ENCODE assay signal across 15 cellular contexts in the genomic region with DNA sequence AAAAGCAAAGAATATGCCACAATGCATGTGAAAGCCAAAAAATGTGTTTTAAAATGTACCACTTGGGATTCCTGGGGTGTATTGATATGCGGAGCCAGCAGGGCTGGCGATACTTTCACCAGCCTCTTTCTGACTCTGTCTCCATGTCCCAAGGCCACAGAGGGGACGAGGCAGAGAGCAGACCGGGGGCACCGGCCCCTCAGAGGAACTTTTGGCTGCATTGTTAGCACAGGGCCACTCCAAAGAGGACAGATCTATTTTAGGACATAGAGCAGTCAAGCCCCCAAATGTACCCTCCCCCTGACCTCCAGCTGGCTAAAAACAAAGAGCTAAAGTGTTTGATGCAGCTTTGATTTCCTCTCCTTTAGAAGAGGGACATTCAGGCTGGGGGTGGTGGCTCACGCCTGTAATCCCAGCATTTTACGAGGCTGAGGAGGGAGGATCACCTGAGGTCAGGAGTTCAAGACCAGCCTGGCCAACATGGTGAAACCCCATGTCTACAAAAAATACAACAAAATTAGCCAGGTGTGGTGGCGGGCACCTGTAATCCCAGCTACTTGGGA. TPM values are rescaled to one million over a fixed set of nuclear protein-coding genes. Genes with fewer than 3 reads are reported as not detected.
A peak's percentile ranks its signal among the peaks of the same experiment; 100 is the strongest.
DNase-seq lines count a peak whose midpoint lies in the region; ATAC-seq, FAIRE-seq and TF ChIP-seq lines count a peak whose summit lies in the region.
"Had no signal": no experiment of that assay in that cellular context is flagged by ENCODE, and none has a peak within 500 bp of the region (broad histone marks: within the 10 kb centered on the region; RNA-seq: fewer than 3 reads in every experiment).

No MANE protein-coding gene starts in this region.

- H3K36me3 Mint-ChIP-seq in astrocyte (ENCODE audit: low read depth, unreplicated experiment) = peaks cover 7% of the 10 kb centered on the region

- peak overlapping the region; percentile 68 for H3K4me2 ChIP-seq in astrocyte (ENCODE audit: low read length)

- no peak for TF ChIP-seq CTCF in astrocyte (IDR thresholded peaks at IDR 0.05; ENCODE audit: insufficient read depth, low read depth, low read length)
- no peak for TF ChIP-seq CTCF in psoas muscle (IDR thresholded peaks at IDR 0.05)

- no peak overlapping the region for H3K27ac Mint-ChIP-seq in astrocyte (ENCODE audit: unreplicated experiment)
- H3K27ac Mint-ChIP-seq: activated B cell treated with CpG ODN at 0.5 μM for 24 hours had no signal

- no peaks in the 10 kb centered on the region for H3K36me3 ChIP-seq in ACC112 (ENCODE audit: insufficient read depth, low read length)
- H3K36me3 ChIP-seq in astrocyte (ENCODE audit: insufficient read depth, low read length) = no peaks in the 10 kb centered on the region
- H3K36me3 ChIP-seq in psoas muscle (ENCODE audit: insufficient read depth in 1 of 2, low read depth in 1 of 2) = peaks cover 0 to 44% of the 10 kb centered on the region in 2 donors
- H3K36me3 ChIP-seq: brain microvascular endothelial cell had no signal

- H2AFZ ChIP-seq in ACC112 (ENCODE audit: low read length, unreplicated experiment) (peak overlapping the region; percentile 57), astrocyte (ENCODE audit: low read depth, low read length) (no peak overlapping the region)

- H3K4me3 Mint-ChIP-seq in astrocyte (ENCODE audit: unreplicated experiment) = no peak overlapping the region
- H3K4me3 Mint-ChIP-seq: activated B cell treated with CpG ODN at 0.5 μM for 24 hours; activated T-cell treated with anti-CD3 and anti-CD28 coated beads, Interleukin-2, amount 50 U/mL, for 24 hours had no signal

- intact Hi-C loops in right cardiac atrium (cut with DNase I) (no loop called here), psoas muscle (cut with DNase I) (no loop called here)

- peaks cover 2% of the 10 kb centered on the region for H3K9me3 Mint-ChIP-seq in astrocyte (ENCODE audit: unreplicated experiment)
- H3K9me3 Mint-ChIP-seq: activated T-cell treated with anti-CD3 and anti-CD28 coated beads, Interleukin-2, amount 50 U/mL, for 24 hours had no signal

- ATAC-seq in right cardiac atrium (peak; percentile 17 to 69), psoas muscle (no peak), GM18517 (IDR thresholded peaks at IDR 0.05; ENCODE audit: unreplicated experiment) (no peak)
- ATAC-seq: GM12878 had no signal

- DNase-seq in astrocyte (ENCODE audit: low read depth) = no peak
- DNase-seq in right cardiac atrium = peak; percentile 46 to 79 (median 68)
- no peak for DNase-seq in psoas muscle
- no peak for DNase-seq in DMS114 treated with DMSO at 0.1 percent for 48 hours (lab: John Stamatoyannopoulos, UW; ENCODE audit: unreplicated experiment)
- no peak for DNase-seq in NCI-H1417 (lab: John Stamatoyannopoulos, UW)
- no peak for DNase-seq in hippocampal formation (lab: John Stamatoyannopoulos, UW)
- DNase-seq: activated B cell treated with CpG ODN at 0.5 μM for 24 hours; activated T-cell treated with anti-CD3 and anti-CD28 coated beads, Interleukin-2, amount 50 U/mL, for 24 hours; erythroblast; NCI-H1694; NCI-H774 had no signal

- peak overlapping the region; percentile 24 for H3K9ac ChIP-seq in astrocyte (ENCODE audit: low read length)

- peaks cover 14% of the 10 kb centered on the region for H3K4me1 Mint-ChIP-seq in astrocyte (ENCODE audit: low read depth, unreplicated experiment)
- H3K4me1 Mint-ChIP-seq: activated B cell treated with CpG ODN at 0.5 μM for 24 hours had no signal

- H3K27me3 Mint-ChIP-seq in astrocyte (ENCODE audit: low read depth, unreplicated experiment) = peaks cover 24% of the 10 kb centered on the region
- H3K27me3 Mint-ChIP-seq: activated T-cell treated with anti-CD3 and anti-CD28 coated beads, Interleukin-2, amount 50 U/mL, for 24 hours had no signal

- H3K4me3 ChIP-seq in ACC112 (ENCODE audit: low read depth, low read length) (peak overlapping the region; percentile 44), astrocyte (ENCODE audit: insufficient read depth, low read depth, low read length) (no peak overlapping the region), right cardiac atrium (ENCODE audit: low read length) (no peak overlapping the region), psoas muscle (no peak overlapping the region)
- H3K4me3 ChIP-seq: GM12878 had no signal

- peak overlapping the region; percentile 90 for H3K27ac ChIP-seq in ACC112 (ENCODE audit: low read depth, low read length)
- peak overlapping the region; percentile 56 for H3K27ac ChIP-seq in astrocyte (ENCODE audit: low read depth, low read length)
- peak overlapping the region; percentile 83 for H3K27ac ChIP-seq in right cardiac atrium (ENCODE audit: low read length)
- H3K27ac ChIP-seq in psoas muscle = peak overlapping the region; percentile 67

- H3K27me3 ChIP-seq in ACC112 (ENCODE audit: insufficient read depth, low read length) (no peaks in the 10 kb centered on the region), astrocyte (ENCODE audit: insufficient read depth, low read length) (no peaks in the 10 kb centered on the region), right cardiac atrium (ENCODE audit: control insufficient read depth, insufficient read depth) (no peaks in the 10 kb centered on the region), psoas muscle (ENCODE audit: insufficient read depth in 3 of 3, low read length in 2 of 3) (no peaks in the 10 kb centered on the region)
- H3K27me3 ChIP-seq: brain microvascular endothelial cell had no signal

- FAIRE-seq in astrocyte (lab: Jason Lieb, UNC) = no peak
- FAIRE-seq: GM12878 had no signal

- H3K9me3 ChIP-seq in astrocyte (ENCODE audit: insufficient read depth, low read depth, low read length) (no peaks in the 10 kb centered on the region), right cardiac atrium (ENCODE audit: control insufficient read depth, low read length) (no peaks in the 10 kb centered on the region), psoas muscle (no peaks in the 10 kb centered on the region)

- H3K4me1 ChIP-seq in ACC112 (ENCODE audit: control insufficient read depth, insufficient read depth, low read length, unreplicated experiment) = peaks cover 25% of the 10 kb centered on the region
- peaks cover 24% of the 10 kb centered on the region for H3K4me1 ChIP-seq in astrocyte (ENCODE audit: insufficient read depth, low read length)
- peaks cover 3% of the 10 kb centered on the region for H3K4me1 ChIP-seq in right cardiac atrium (ENCODE audit: control insufficient read depth, insufficient read depth, low read length)
- H3K4me1 ChIP-seq in psoas muscle = peaks cover 30% of the 10 kb centered on the region

- H3K79me2 ChIP-seq in ACC112 (ENCODE audit: control insufficient read depth, insufficient read depth, low read length, unreplicated experiment) (no peaks in the 10 kb centered on the region), astrocyte (ENCODE audit: insufficient read depth, low read length) (no peaks in the 10 kb centered on the region)

- H4K20me1 ChIP-seq in astrocyte (ENCODE audit: insufficient read depth, low read length) = no peaks in the 10 kb centered on the region

- 30% methylated on average over 8 of the region's 8 CpGs for WGBS in right cardiac atrium
- 57 to 64% (median 63%) methylated on average over 8 of the region's 8 CpGs for WGBS in psoas muscle, 3 donors

RNA-seq across cellular contexts. Expression of gene ZNF436, which starts 25.6 kb away (rescaled TPM):
- total RNA-seq in astrocyte = 12.2 and 13.0 TPM in 2 replicates
- total RNA-seq in right cardiac atrium = 10 to 100 TPM; 11.3 to 13.8 (median 12.7) TPM
- 4.4 TPM for polyA plus RNA-seq in right cardiac atrium
- total RNA-seq in psoas muscle = 10 to 100 TPM in 1 of 4 donors, 1 to 10 TPM in 3; 6.8 to 11.5 (median 8.6) TPM
- polyA plus RNA-seq in psoas muscle = 1 to 10 TPM; 2.2 to 7.2 (median 3.1) TPM

RNA-seq across cellular contexts. Expression of gene TCEA3, which starts 29.3 kb away (rescaled TPM):
- total RNA-seq in astrocyte (3.3 and 3.4 TPM in 2 replicates), right cardiac atrium (10 to 100 TPM; 36.4 to 79.5 (median 49.1) TPM), psoas muscle (100 to 1,000 TPM; 140 to 200 (median 170) TPM)
- polyA plus RNA-seq in right cardiac atrium (48.7 TPM), psoas muscle (100 to 1,000 TPM in 2 of 3 donors, 10 to 100 TPM in 1; 70.2 to 301 (median 195) TPM)
- total RNA-seq: activated B cell treated with CpG ODN at 0.5 μM for 24 hours had no signal

RNA-seq across cellular contexts. Expression of gene HNRNPR, which starts 51.2 kb away (rescaled TPM):
- total RNA-seq in astrocyte = 109 and 113 TPM in 2 replicates
- 10 to 100 TPM; 59.8 to 73.7 (median 62.1) TPM for total RNA-seq in right cardiac atrium
- 50.8 TPM for polyA plus RNA-seq in right cardiac atrium
- 10 to 100 TPM; 39.8 to 81.0 (median 71.4) TPM for total RNA-seq in psoas muscle
- polyA plus RNA-seq in psoas muscle = 100 to 1,000 TPM in 1 of 3 donors, 10 to 100 TPM in 2; 46.3 to 107 (median 94.0) TPM

Comparison
In these comparisons a context has a peak if more than half of its experiments do, and no peak if none do; other contexts are left out.
1. DNase-seq: peak in right cardiac atrium (3 of 3); none in astrocyte (single experiment), psoas muscle (0 of 2), DMS114 treated with DMSO at 0.1 percent for 48 hours (single experiment), NCI-H1417 (0 of 3) and hippocampal formation (0 of 2).
2. ATAC-seq: peak in right cardiac atrium (2 of 2); none in psoas muscle (0 of 4) and GM18517 (single experiment).
3. Peak in every context shown above with its lines, with median percentiles within 50 percentile points of each other: H3K27ac ChIP-seq.